In genomic region chr20:44643154-44643519, GRCh38 we compare ENCODE assay signal across 8 cellular contexts. TPM values are rescaled to one million over a fixed set of nuclear protein-coding genes. Genes with fewer than 3 reads are reported as not detected.
A peak's percentile ranks its signal among the peaks of the same experiment; 100 is the strongest.
DNase-seq lines count a peak whose midpoint lies in the region; TF ChIP-seq lines count a peak whose summit lies in the region.

No MANE protein-coding gene starts in this region.

- no peak for TF ChIP-seq CTCF in endothelial cell (IDR thresholded peaks at IDR 0.05; ENCODE audit: unreplicated experiment)
- no peak for TF ChIP-seq CTCF in foreskin fibroblast (IDR thresholded peaks at IDR 0.05; ENCODE audit: low read depth, low read length)

- H3K36me3 Mint-ChIP-seq in endothelial cell (ENCODE audit: low read depth, unreplicated experiment) = peaks cover 26% of the 10 kb centered on the region

- H3F3A ChIP-seq in GM23248 (ENCODE audit: insufficient read depth) = peaks cover 9% of the 10 kb centered on the region; the same call in 1 of the 2 replicates

- H3K4me3 Mint-ChIP-seq in endothelial cell (ENCODE audit: unreplicated experiment) = peak overlapping the region; percentile 44

- peaks cover 22% of the 10 kb centered on the region for H3K27me3 Mint-ChIP-seq in endothelial cell (ENCODE audit: unreplicated experiment)

- H3K27me3 ChIP-seq in GM23248 (replicated peaks; ENCODE audit: insufficient read depth) = no peaks in the 10 kb centered on the region
- H3K27me3 ChIP-seq in SJSA1 (replicated peaks) = no peaks in the 10 kb centered on the region
- H3K27me3 ChIP-seq in rectal smooth muscle tissue (ENCODE audit: control insufficient read depth, insufficient read depth, low read length) = no peaks in the 10 kb centered on the region

- H3K4me3 ChIP-seq in GM23248 (no peak overlapping the region), SJSA1 (no peak overlapping the region), rectal smooth muscle tissue (ENCODE audit: low read length) (no peak overlapping the region), foreskin fibroblast (ENCODE audit: low read depth in 1 of 2, low read length in 2 of 2) (no peak overlapping the region)

- H3K4me1 Mint-ChIP-seq in endothelial cell (ENCODE audit: unreplicated experiment) = peaks cover 65% of the 10 kb centered on the region

- H3K9ac ChIP-seq in GM23248 (peak overlapping the region; percentile 71), rectal smooth muscle tissue (ENCODE audit: low read length) (no peak overlapping the region)

- in situ Hi-C loops in GM23248 (cut with MboI) = no loop called here

- no peaks in the 10 kb centered on the region for H3K9me3 ChIP-seq in GM23248 (ENCODE audit: low read depth)
- no peaks in the 10 kb centered on the region for H3K9me3 ChIP-seq in SJSA1 (replicated peaks)

- no peak for DNase-seq in GM23248
- no peak for DNase-seq in SJSA1 (ENCODE audit: low read depth in 1 of 2, low spot score in 2 of 2)
- DNase-seq in endothelial cell (ENCODE audit: low spot score) = no peak
- no peak for DNase-seq in foreskin fibroblast
- DNase-seq in activated CD4-positive, CD25-positive, alpha-beta regulatory T cell treated with anti-CD3 and anti-CD28 coated beads, Interleukin-2, amount 50 U/mL, for 72 hours = no peak
- no peak for DNase-seq in iPS-NIHi11 (ENCODE audit: low spot score)
- no peak for DNase-seq in HK-2 (ENCODE audit: unreplicated experiment)

- H3K4me2 ChIP-seq in GM23248 (ENCODE audit: unreplicated experiment) = peak overlapping the region; percentile 64

- H3K4me1 ChIP-seq in GM23248 (ENCODE audit: insufficient read depth) (peaks cover 31% of the 10 kb centered on the region), SJSA1 (replicated peaks) (peaks cover 42% of the 10 kb centered on the region), rectal smooth muscle tissue (ENCODE audit: control insufficient read depth, insufficient read depth, low read length) (peaks cover 8% of the 10 kb centered on the region)

- no peaks in the 10 kb centered on the region for H3K9me2 ChIP-seq in GM23248 (ENCODE audit: insufficient read depth)

- H4K20me1 ChIP-seq in GM23248 (ENCODE audit: insufficient read depth) = no peaks in the 10 kb centered on the region

- H3K36me3 ChIP-seq in GM23248 (ENCODE audit: low read depth) (no peaks in the 10 kb centered on the region), SJSA1 (no peaks in the 10 kb centered on the region), rectal smooth muscle tissue (ENCODE audit: control insufficient read depth, insufficient read depth, low read length) (no peaks in the 10 kb centered on the region)

- 83 to 88% methylated on average over 1 of the region's 1 CpG for WGBS in GM23248 (ENCODE audit: low coverage in 1 of 2, low lambda C conversion rate in 2 of 2, missing lambda C conversion rate in 2 of 2), 2 experiments

- H3K9me3 Mint-ChIP-seq in endothelial cell (ENCODE audit: unreplicated experiment) = no peaks in the 10 kb centered on the region

- H3K27ac Mint-ChIP-seq in endothelial cell (ENCODE audit: unreplicated experiment) = peak overlapping the region; percentile 96

- H2AFZ ChIP-seq in GM23248 = peak overlapping the region; percentile 78

- H3K27ac ChIP-seq in GM23248 = peak overlapping the region; percentile 91
- peak overlapping the region; percentile 67 for H3K27ac ChIP-seq in SJSA1
- peak overlapping the region; percentile 64 for H3K27ac ChIP-seq in rectal smooth muscle tissue (ENCODE audit: low read depth, low read length)

- no peaks in the 10 kb centered on the region for H3K79me2 ChIP-seq in GM23248 (ENCODE audit: insufficient read depth)

RNA-seq across cellular contexts. Expression of gene ADA, which starts 8.4 kb away (rescaled TPM):
- total RNA-seq in GM23248 (2014; rRNA removed; shearing (Covaris generic)) = 7.0 and 8.6 TPM in 2 replicates
- 17.5 and 19.3 TPM in 2 replicates for polyA plus RNA-seq in GM23248 (2016; fragmentation: Nextera tagmentation; extraction: Ambion mirVana)
- 8.8 and 9.6 TPM in 2 replicates for total RNA-seq in SJSA1 (2014; rRNA removed; shearing (Covaris generic))
- total RNA-seq in endothelial cell (ENCODE audit: unreplicated experiment) = 137 TPM

Comparison
In these comparisons a context has a peak if more than half of its experiments do, and no peak if none do; other contexts are left out.
1. RNA of gene ADA, which starts 8.4 kb away (total RNA-seq): 137 TPM in endothelial cell (single experiment); 8.8 to 9.6 TPM in SJSA1 and 7.0 to 8.6 TPM in GM23248; every median in the first group is over 10 times any median in the second.
2. Peak in every context shown above with its lines, with median percentiles within 50 percentile points of each other: H3K27ac ChIP-seq.